In genomic region chr11:67405688-67406339, GRCh38 we compare ENCODE assay signal across 18 cellular contexts. TPM values are rescaled to one million over a fixed set of nuclear protein-coding genes. Genes with fewer than 3 reads are reported as not detected.
DNase-seq lines count a peak whose midpoint lies in the region; ATAC-seq, FAIRE-seq and TF ChIP-seq lines count a peak whose summit lies in the region.
"Had no signal": no experiment of that assay in that cellular context is flagged by ENCODE, and none has a peak within 500 bp of the region (broad histone marks: within the 10 kb centered on the region; RNA-seq: fewer than 3 reads in every experiment).

No MANE protein-coding gene starts in this region.

- no peak for TF ChIP-seq POLR2A in HepG2 (IDR thresholded peaks at IDR 0.05; ENCODE audit: insufficient read depth in 1 of 2, low read depth in 2 of 2, low read length in 2 of 2)

- POLR2A ChIA-PET in HepG2 (lab: Yijun Ruan, JAX) = interaction anchor here (6.2 kb wide), 1 partner anchor 14 kb away, joined by 78 read pairs; no protein-coding TSS in a partner anchor

- no CpG with 5 or more reads among the region's 9 CpGs for WGBS in HepG2 (ENCODE audit: low lambda C conversion rate)
- 92 to 98% methylated on average over 5 to 9 of the region's 9 CpGs for WGBS in endodermal cell (ENCODE audit: insufficient coverage in 1 of 2, insufficient read length in 1 of 2), 2 experiments

- BruUV-seq in HepG2 (replicated peaks; lab: Mats Ljungman, UMichigan) = no TSS peak

- TF ChIP-seq RAD21 in HepG2 (CRISPR knock-in tag; IDR thresholded peaks at IDR 0.05) = no peak

- H3K9me3 Mint-ChIP-seq in activated naive CD4-positive, alpha-beta T cell treated with anti-CD3 and anti-CD28 coated beads, Interleukin-2, amount 10 ng/mL, durations not matched to agents 7 days and 5 days = no peaks in the 10 kb centered on the region
- H3K9me3 Mint-ChIP-seq in activated T-helper 1 cell treated with anti-CD3 and anti-CD28 coated beads, Interleukin-12 subunit alpha, Interleukin-12 subunit beta, Interleukin-2, Interleukin-4 antibody, amounts not matched to agents 30 ng/mL and 10 ng/mL and 1 ng/mL, durations not matched to agents 14 hours and 24 hours and 36 hours = no peaks in the 10 kb centered on the region
- no peaks in the 10 kb centered on the region for H3K9me3 Mint-ChIP-seq in endodermal cell

- H3K36me3 ChIP-seq in HepG2 (replicated peaks in 1 of 2; ENCODE audit: control insufficient read depth in 1 of 2, insufficient read depth in 2 of 2, low read length in 2 of 2) (no peaks in the 10 kb centered on the region), endodermal cell (ENCODE audit: control insufficient read depth, insufficient read depth, low read length) (no peaks in the 10 kb centered on the region)

- H3K36me3 Mint-ChIP-seq in activated naive CD4-positive, alpha-beta T cell treated with anti-CD3 and anti-CD28 coated beads, Interleukin-2, amount 10 ng/mL, durations not matched to agents 7 days and 5 days = peaks cover 61% of the 10 kb centered on the region
- H3K36me3 Mint-ChIP-seq in activated T-helper 1 cell treated with anti-CD3 and anti-CD28 coated beads, Interleukin-12 subunit alpha, Interleukin-12 subunit beta, Interleukin-2, Interleukin-4 antibody, amounts not matched to agents 30 ng/mL and 10 ng/mL and 1 ng/mL, durations not matched to agents 14 hours and 24 hours and 36 hours (ENCODE audit: low read depth) = peaks cover 32% of the 10 kb centered on the region
- H3K36me3 Mint-ChIP-seq in endodermal cell (ENCODE audit: low read depth) = no peaks in the 10 kb centered on the region

- ATAC-seq in HepG2 (no peak), HG03457 (IDR thresholded peaks at IDR 0.05; ENCODE audit: unreplicated experiment) (no peak)

- no peak overlapping the region for H2AFZ ChIP-seq in HepG2 (ENCODE audit: low read length)

- H3K79me2 ChIP-seq in HepG2 (ENCODE audit: insufficient read depth, low read length) = peaks cover 5% of the 10 kb centered on the region

- H3K27me3 ChIP-seq in HepG2 (ENCODE audit: control insufficient read depth in 1 of 2, insufficient read depth in 2 of 2, low read length in 2 of 2) = peaks cover 2 to 7% of the 10 kb centered on the region in 2 experiments; a peak in 1 of 5 replicates
- H3K27me3 ChIP-seq in endodermal cell (ENCODE audit: control insufficient read depth, insufficient read depth, low read length, poor library complexity, severe bottlenecking) = no peaks in the 10 kb centered on the region
- H3K27me3 ChIP-seq: testis had no signal

- DNase-seq in activated naive CD4-positive, alpha-beta T cell treated with anti-CD3 and anti-CD28 coated beads, Interleukin-2, amount 10 ng/mL, durations not matched to agents 7 days and 5 days = no peak
- DNase-seq in activated naive CD4-positive, alpha-beta T cell treated with anti-CD3 and anti-CD28 coated beads, Interleukin-2, amount 50 U/mL, for 16 hours = no peak
- no peak for DNase-seq in activated T-helper 1 cell treated with anti-CD3 and anti-CD28 coated beads, Interleukin-12 subunit alpha, Interleukin-12 subunit beta, Interleukin-2, Interleukin-4 antibody, amounts not matched to agents 30 ng/mL and 10 ng/mL and 1 ng/mL, durations not matched to agents 14 hours and 24 hours and 36 hours (ENCODE audit: low spot score)
- DNase-seq in HepG2 (ENCODE audit: low spot score) = no peak
- DNase-seq in glomerular visceral epithelial cell (ENCODE audit: extremely low spot score) = no peak
- no peak for DNase-seq in endodermal cell
- no peak for DNase-seq in hypothalamus (lab: John Stamatoyannopoulos, UW)
- DNase-seq: DMS79; effector CD4-positive, alpha-beta T cell; mesendoderm; NCI-H2107; Right ventricle myocardium superior; small intestine; testis had no signal

- peak overlapping the region; percentile 96 for H3K4me3 Mint-ChIP-seq in activated naive CD4-positive, alpha-beta T cell treated with anti-CD3 and anti-CD28 coated beads, Interleukin-2, amount 10 ng/mL, durations not matched to agents 7 days and 5 days
- peak overlapping the region; percentile 88 for H3K4me3 Mint-ChIP-seq in activated T-helper 1 cell treated with anti-CD3 and anti-CD28 coated beads, Interleukin-12 subunit alpha, Interleukin-12 subunit beta, Interleukin-2, Interleukin-4 antibody, amounts not matched to agents 30 ng/mL and 10 ng/mL and 1 ng/mL, durations not matched to agents 14 hours and 24 hours and 36 hours
- no peak overlapping the region for H3K4me3 Mint-ChIP-seq in endodermal cell

- no peak for FAIRE-seq in HepG2 (lab: Jason Lieb, UNC)
- FAIRE-seq: small intestine had no signal

- in situ Hi-C loops in HepG2 (cut with HindIII; ENCODE audit: extremely low pct_ligation_motif_present, low pct_unique_long_range_greater_than_20kb) = no loop called here

- H3K4me1 Mint-ChIP-seq in activated naive CD4-positive, alpha-beta T cell treated with anti-CD3 and anti-CD28 coated beads, Interleukin-2, amount 10 ng/mL, durations not matched to agents 7 days and 5 days = peaks cover 74% of the 10 kb centered on the region
- peaks cover 56% of the 10 kb centered on the region for H3K4me1 Mint-ChIP-seq in activated T-helper 1 cell treated with anti-CD3 and anti-CD28 coated beads, Interleukin-12 subunit alpha, Interleukin-12 subunit beta, Interleukin-2, Interleukin-4 antibody, amounts not matched to agents 30 ng/mL and 10 ng/mL and 1 ng/mL, durations not matched to agents 14 hours and 24 hours and 36 hours (ENCODE audit: low read depth)
- peaks cover under 1% of the 10 kb centered on the region for H3K4me1 Mint-ChIP-seq in endodermal cell

- intact Hi-C loops in activated T-helper 1 cell treated with anti-CD3 and anti-CD28 coated beads, Interleukin-12 subunit alpha, Interleukin-12 subunit beta, Interleukin-2, Interleukin-4 antibody, amounts not matched to agents 30 ng/mL and 10 ng/mL and 1 ng/mL, durations not matched to agents 14 hours and 24 hours and 36 hours (cut with micrococcal nuclease) = loop anchor here (5.0 to 10.0 kb wide), 3 partner anchors 199 to 1551 kb away; partner anchors contain the start of genes CFL1, CHKA and NDUFV1
- intact Hi-C loops in HepG2 (cut with micrococcal nuclease; ENCODE audit: unreplicated experiment) = no loop called here

- peak overlapping the region; percentile 98 for H3K27ac Mint-ChIP-seq in activated naive CD4-positive, alpha-beta T cell treated with anti-CD3 and anti-CD28 coated beads, Interleukin-2, amount 10 ng/mL, durations not matched to agents 7 days and 5 days
- H3K27ac Mint-ChIP-seq in activated T-helper 1 cell treated with anti-CD3 and anti-CD28 coated beads, Interleukin-12 subunit alpha, Interleukin-12 subunit beta, Interleukin-2, Interleukin-4 antibody, amounts not matched to agents 30 ng/mL and 10 ng/mL and 1 ng/mL, durations not matched to agents 14 hours and 24 hours and 36 hours = peak overlapping the region; percentile 92
- H3K27ac Mint-ChIP-seq in endodermal cell = no peak overlapping the region

- H3K9ac ChIP-seq in HepG2 (ENCODE audit: insufficient read depth, low read depth, low read length) (no peak overlapping the region), endodermal cell (ENCODE audit: extremely low read depth, low read length, poor library complexity, severe bottlenecking) (no peak overlapping the region)

- no peak overlapping the region for H3K4me3 ChIP-seq in HepG2 (replicated peaks in 1 of 3; ENCODE audit: insufficient read depth in 1 of 3, low read depth in 2 of 3, low read length in 3 of 3)
- no peak overlapping the region for H3K4me3 ChIP-seq in endodermal cell (ENCODE audit: low read length)
- H3K4me3 ChIP-seq: testis had no signal

- no peaks in the 10 kb centered on the region for H3K27me3 Mint-ChIP-seq in activated naive CD4-positive, alpha-beta T cell treated with anti-CD3 and anti-CD28 coated beads, Interleukin-2, amount 10 ng/mL, durations not matched to agents 7 days and 5 days
- no peaks in the 10 kb centered on the region for H3K27me3 Mint-ChIP-seq in activated T-helper 1 cell treated with anti-CD3 and anti-CD28 coated beads, Interleukin-12 subunit alpha, Interleukin-12 subunit beta, Interleukin-2, Interleukin-4 antibody, amounts not matched to agents 30 ng/mL and 10 ng/mL and 1 ng/mL, durations not matched to agents 14 hours and 24 hours and 36 hours (ENCODE audit: insufficient read depth)
- peaks cover 5% of the 10 kb centered on the region for H3K27me3 Mint-ChIP-seq in endodermal cell (ENCODE audit: insufficient read depth)

- no peak overlapping the region for H3K4me2 ChIP-seq in HepG2 (ENCODE audit: low read depth, low read length)

- TF ChIP-seq CTCF in HepG2 (CRISPR knock-in tag; IDR thresholded peaks at IDR 0.05) (no peak), endodermal cell (conservative IDR thresholded peaks at IDR 0.05) (no peak)

- H4K20me1 ChIP-seq in HepG2 (ENCODE audit: insufficient read depth, low read length) = no peaks in the 10 kb centered on the region

- H3K9me3 ChIP-seq in HepG2 (ENCODE audit: low read length) (no peaks in the 10 kb centered on the region), endodermal cell (ENCODE audit: control insufficient read depth, low read length) (no peaks in the 10 kb centered on the region)
- H3K9me3 ChIP-seq: testis had no signal

- H3K4me1 ChIP-seq in HepG2 (ENCODE audit: insufficient read depth, low read length) (peaks cover 61% of the 10 kb centered on the region), endodermal cell (ENCODE audit: control insufficient read depth, insufficient read depth, low read length) (peaks cover 8% of the 10 kb centered on the region)

- CTCF ChIA-PET in activated naive CD4-positive, alpha-beta T cell treated with anti-CD3 and anti-CD28 coated beads, Interleukin-2, amount 10 ng/mL, durations not matched to agents 7 days and 5 days (lab: Charles Lee) = no interaction called here
- CTCF ChIA-PET in HepG2 (lab: Yijun Ruan, JAX; ENCODE audit: low intra/inter-chr PET ratio, low total read pairs) = no interaction called here

- no peak overlapping the region for H3K27ac ChIP-seq in HepG2 (ENCODE audit: extremely low read length, insufficient read depth, low read length)
- H3K27ac ChIP-seq in endodermal cell (ENCODE audit: low read depth, low read length) = no peak overlapping the region
- H3K27ac ChIP-seq: testis had no signal

- TF ChIP-seq EP300 in HepG2 (IDR thresholded peaks at IDR 0.05; ENCODE audit: low read depth in 2 of 2, low read length in 2 of 2) (no peak), HepG2 (CRISPR knock-in tag; IDR thresholded peaks at IDR 0.05; ENCODE audit: borderline replicate concordance) (no peak)

RNA-seq across cellular contexts. Expression of gene TBC1D10C, which starts 1.9 kb away (rescaled TPM):
- total RNA-seq in activated T-helper 1 cell treated with anti-CD3 and anti-CD28 coated beads, Interleukin-12 subunit alpha, Interleukin-12 subunit beta, Interleukin-2, Interleukin-4 antibody, amounts not matched to agents 30 ng/mL and 10 ng/mL and 1 ng/mL, durations not matched to agents 14 hours and 24 hours and 36 hours = 131 and 135 TPM in 2 replicates
- total RNA-seq in HepG2 (2016; rRNA removed; fragmentation: Illumina TruSeq; extraction: Trizol) = 0.81 and 1.0 TPM in 2 replicates
- total RNA-seq in HepG2 (2016; cell fraction: cytosol; rRNA removed; fragmentation: Illumina TruSeq; extraction: Trizol; ENCODE audit: low read depth) = 0.44 and 0.81 TPM in 2 replicates
- 0.92 and 1.1 TPM in 2 replicates for total RNA-seq in HepG2 (2016; cell fraction: insoluble cytoplasmic fraction; rRNA removed; fragmentation: Illumina TruSeq; extraction: Trizol)
- total RNA-seq in HepG2 (2016; cell fraction: membrane; rRNA removed; fragmentation: Illumina TruSeq; extraction: Trizol) = 0.45 and 0.59 TPM in 2 replicates
- total RNA-seq in HepG2 (2016; cell fraction: nucleus; rRNA removed; fragmentation: Illumina TruSeq; extraction: Trizol) = 0.50 and 0.84 TPM in 2 replicates
- polyA plus RNA-seq in HepG2 (2011; rRNA removed) = 1.8 and 2.8 TPM in 2 replicates
- 1.3 and 2.7 TPM in 2 replicates for polyA plus RNA-seq in HepG2 (2011; cell fraction: cytosol; rRNA removed)
- polyA plus RNA-seq in HepG2 (2011; cell fraction: nucleus; rRNA removed) = 26.5 and 39.6 TPM in 2 replicates
- polyA plus RNA-seq in HepG2 (2012) = 0.97 and 2.1 TPM in 2 replicates
- 0.19 and 0.28 TPM in 2 replicates for polyA plus RNA-seq in HepG2 (2016; cell fraction: cytosol; fragmentation: Illumina TruSeq; extraction: Trizol; ENCODE audit: low read depth)
- 0.60 and 1.1 TPM in 2 replicates for polyA plus RNA-seq in HepG2 (2016; cell fraction: insoluble cytoplasmic fraction; fragmentation: Illumina TruSeq; extraction: Trizol; ENCODE audit: low read depth)
- polyA plus RNA-seq in HepG2 (2016; cell fraction: membrane; fragmentation: Illumina TruSeq; extraction: Trizol; ENCODE audit: low read depth) = 0.57 and 0.73 TPM in 2 replicates
- 2.9 and 3.4 TPM in 2 replicates for polyA plus RNA-seq in HepG2 (2016; cell fraction: nucleus; fragmentation: Illumina TruSeq; extraction: Trizol; ENCODE audit: insufficient read depth, low read depth)
- 2.2 TPM in 1 of 2 replicates, not detected in the other for polyA minus RNA-seq in HepG2 (2011; rRNA and poly(A)+ RNA removed; ENCODE audit: low replicate concordance)
- 0.59 and 0.88 TPM in 2 replicates for polyA minus RNA-seq in HepG2 (2011; cell fraction: cytosol; rRNA and poly(A)+ RNA removed)
- 2.3 and 3.4 TPM in 2 replicates for polyA minus RNA-seq in HepG2 (2011; cell fraction: nucleus; rRNA and poly(A)+ RNA removed)
- total RNA-seq in endodermal cell = under 1 TPM in 1 of 2 donors, not detected in 1; 0.20 TPM
- polyA plus RNA-seq in endodermal cell (2013, experiment 1 of 2) = 0.89 TPM
- 0.91 TPM for polyA plus RNA-seq in endodermal cell (2013, experiment 2 of 2)
- total RNA-seq: fibroblast of villous mesenchyme, osteocyte had no signal

RNA-seq across cellular contexts. Expression of gene PPP1CA, which starts 4.2 kb away (rescaled TPM):
- 260 and 263 TPM in 2 replicates for total RNA-seq in activated T-helper 1 cell treated with anti-CD3 and anti-CD28 coated beads, Interleukin-12 subunit alpha, Interleukin-12 subunit beta, Interleukin-2, Interleukin-4 antibody, amounts not matched to agents 30 ng/mL and 10 ng/mL and 1 ng/mL, durations not matched to agents 14 hours and 24 hours and 36 hours
- total RNA-seq in HepG2 (2016; rRNA removed; fragmentation: Illumina TruSeq; extraction: Trizol) = 170 and 188 TPM in 2 replicates
- total RNA-seq in HepG2 (2016; cell fraction: cytosol; rRNA removed; fragmentation: Illumina TruSeq; extraction: Trizol; ENCODE audit: low read depth) = 49.0 and 62.5 TPM in 2 replicates
- 171 and 181 TPM in 2 replicates for total RNA-seq in HepG2 (2016; cell fraction: insoluble cytoplasmic fraction; rRNA removed; fragmentation: Illumina TruSeq; extraction: Trizol)
- 78.0 and 95.5 TPM in 2 replicates for total RNA-seq in HepG2 (2016; cell fraction: membrane; rRNA removed; fragmentation: Illumina TruSeq; extraction: Trizol)
- 66.5 and 72.2 TPM in 2 replicates for total RNA-seq in HepG2 (2016; cell fraction: nucleus; rRNA removed; fragmentation: Illumina TruSeq; extraction: Trizol)
- polyA plus RNA-seq in HepG2 (2011; rRNA removed) = 149 and 173 TPM in 2 replicates
- polyA plus RNA-seq in HepG2 (2011; cell fraction: cytosol; rRNA removed) = 212 and 274 TPM in 2 replicates
- polyA plus RNA-seq in HepG2 (2011; cell fraction: nucleus; rRNA removed) = 137 and 147 TPM in 2 replicates
- polyA plus RNA-seq in HepG2 (2012) = 91.5 and 93.8 TPM in 2 replicates
- polyA plus RNA-seq in HepG2 (2016; cell fraction: cytosol; fragmentation: Illumina TruSeq; extraction: Trizol; ENCODE audit: low read depth) = 58.1 and 67.4 TPM in 2 replicates
- 192 and 207 TPM in 2 replicates for polyA plus RNA-seq in HepG2 (2016; cell fraction: insoluble cytoplasmic fraction; fragmentation: Illumina TruSeq; extraction: Trizol; ENCODE audit: low read depth)
- 72.5 and 83.6 TPM in 2 replicates for polyA plus RNA-seq in HepG2 (2016; cell fraction: membrane; fragmentation: Illumina TruSeq; extraction: Trizol; ENCODE audit: low read depth)
- polyA plus RNA-seq in HepG2 (2016; cell fraction: nucleus; fragmentation: Illumina TruSeq; extraction: Trizol; ENCODE audit: insufficient read depth, low read depth) = 110 and 123 TPM in 2 replicates
- polyA minus RNA-seq in HepG2 (2011; rRNA and poly(A)+ RNA removed; ENCODE audit: low replicate concordance) = 209 and 295 TPM in 2 replicates
- polyA minus RNA-seq in HepG2 (2011; cell fraction: cytosol; rRNA and poly(A)+ RNA removed) = 83.6 and 84.9 TPM in 2 replicates
- polyA minus RNA-seq in HepG2 (2011; cell fraction: nucleus; rRNA and poly(A)+ RNA removed) = 31.7 and 34.7 TPM in 2 replicates
- 100 to 1,000 TPM; 182 to 212 TPM for total RNA-seq in endodermal cell
- polyA plus RNA-seq in endodermal cell (2013, experiment 1 of 2) = 151 TPM
- polyA plus RNA-seq in endodermal cell (2013, experiment 2 of 2) = 148 TPM

RNA-seq across cellular contexts. Expression of gene CARNS1, which starts 9.7 kb away (rescaled TPM):
- 0.62 and 0.81 TPM in 2 replicates for total RNA-seq in activated T-helper 1 cell treated with anti-CD3 and anti-CD28 coated beads, Interleukin-12 subunit alpha, Interleukin-12 subunit beta, Interleukin-2, Interleukin-4 antibody, amounts not matched to agents 30 ng/mL and 10 ng/mL and 1 ng/mL, durations not matched to agents 14 hours and 24 hours and 36 hours
- not detected in 2 replicates for total RNA-seq in HepG2 (2016; rRNA removed; fragmentation: Illumina TruSeq; extraction: Trizol)
- not detected in 2 replicates for total RNA-seq in HepG2 (2016; cell fraction: cytosol; rRNA removed; fragmentation: Illumina TruSeq; extraction: Trizol; ENCODE audit: low read depth)
- total RNA-seq in HepG2 (2016; cell fraction: insoluble cytoplasmic fraction; rRNA removed; fragmentation: Illumina TruSeq; extraction: Trizol) = not detected in 2 replicates
- total RNA-seq in HepG2 (2016; cell fraction: membrane; rRNA removed; fragmentation: Illumina TruSeq; extraction: Trizol) = not detected in 2 replicates
- total RNA-seq in HepG2 (2016; cell fraction: nucleus; rRNA removed; fragmentation: Illumina TruSeq; extraction: Trizol) = not detected in 2 replicates
- polyA plus RNA-seq in HepG2 (2011; rRNA removed) = 0.01 TPM in 1 of 2 replicates, not detected in the other
- polyA plus RNA-seq in HepG2 (2011; cell fraction: cytosol; rRNA removed) = 0.01 TPM in 1 of 2 replicates, not detected in the other
- not detected in 2 replicates for polyA plus RNA-seq in HepG2 (2011; cell fraction: nucleus; rRNA removed)
- polyA plus RNA-seq in HepG2 (2012) = 0.04 TPM in 1 of 2 replicates, not detected in the other
- polyA plus RNA-seq in HepG2 (2016; cell fraction: cytosol; fragmentation: Illumina TruSeq; extraction: Trizol; ENCODE audit: low read depth) = not detected in 2 replicates
- not detected in 2 replicates for polyA plus RNA-seq in HepG2 (2016; cell fraction: insoluble cytoplasmic fraction; fragmentation: Illumina TruSeq; extraction: Trizol; ENCODE audit: low read depth)
- polyA plus RNA-seq in HepG2 (2016; cell fraction: membrane; fragmentation: Illumina TruSeq; extraction: Trizol; ENCODE audit: low read depth) = not detected in 2 replicates
- polyA plus RNA-seq in HepG2 (2016; cell fraction: nucleus; fragmentation: Illumina TruSeq; extraction: Trizol; ENCODE audit: insufficient read depth, low read depth) = not detected in 2 replicates
- polyA minus RNA-seq in HepG2 (2011; rRNA and poly(A)+ RNA removed; ENCODE audit: low replicate concordance) = 0.05 and 0.12 TPM in 2 replicates
- polyA minus RNA-seq in HepG2 (2011; cell fraction: cytosol; rRNA and poly(A)+ RNA removed) = not detected in 2 replicates
- not detected in 2 replicates for polyA minus RNA-seq in HepG2 (2011; cell fraction: nucleus; rRNA and poly(A)+ RNA removed)
- total RNA-seq in endodermal cell = 1 to 10 TPM; 1.6 to 2.2 TPM
- 0.25 TPM for polyA plus RNA-seq in endodermal cell (2013, experiment 1 of 2)
- polyA plus RNA-seq in endodermal cell (2013, experiment 2 of 2) = 0.17 TPM
- total RNA-seq: fibroblast of villous mesenchyme, HT1080 had no signal

RNA-seq across cellular contexts. Expression of gene RAD9A, which starts 14.0 kb away (rescaled TPM):
- total RNA-seq in activated T-helper 1 cell treated with anti-CD3 and anti-CD28 coated beads, Interleukin-12 subunit alpha, Interleukin-12 subunit beta, Interleukin-2, Interleukin-4 antibody, amounts not matched to agents 30 ng/mL and 10 ng/mL and 1 ng/mL, durations not matched to agents 14 hours and 24 hours and 36 hours = 30.7 and 31.6 TPM in 2 replicates
- total RNA-seq in HepG2 (2016; rRNA removed; fragmentation: Illumina TruSeq; extraction: Trizol) (6.1 and 10.1 TPM in 2 replicates), endodermal cell (10 to 100 TPM; 28.3 to 41.4 TPM)
- 4.1 and 5.9 TPM in 2 replicates for total RNA-seq in HepG2 (2016; cell fraction: cytosol; rRNA removed; fragmentation: Illumina TruSeq; extraction: Trizol; ENCODE audit: low read depth)
- 5.8 and 13.4 TPM in 2 replicates for total RNA-seq in HepG2 (2016; cell fraction: insoluble cytoplasmic fraction; rRNA removed; fragmentation: Illumina TruSeq; extraction: Trizol)
- total RNA-seq in HepG2 (2016; cell fraction: membrane; rRNA removed; fragmentation: Illumina TruSeq; extraction: Trizol) = 4.4 and 5.5 TPM in 2 replicates
- total RNA-seq in HepG2 (2016; cell fraction: nucleus; rRNA removed; fragmentation: Illumina TruSeq; extraction: Trizol) = 14.1 and 16.4 TPM in 2 replicates
- polyA plus RNA-seq in HepG2 (2011; rRNA removed) = 14.7 and 15.7 TPM in 2 replicates
- polyA plus RNA-seq in HepG2 (2011; cell fraction: cytosol; rRNA removed) = 4.4 and 7.5 TPM in 2 replicates
- polyA plus RNA-seq in HepG2 (2011; cell fraction: nucleus; rRNA removed) = 60.6 and 87.4 TPM in 2 replicates
- polyA plus RNA-seq in HepG2 (2012) = 6.9 and 9.5 TPM in 2 replicates
- polyA plus RNA-seq in HepG2 (2016; cell fraction: cytosol; fragmentation: Illumina TruSeq; extraction: Trizol; ENCODE audit: low read depth) = 3.7 and 4.6 TPM in 2 replicates
- 6.4 and 7.5 TPM in 2 replicates for polyA plus RNA-seq in HepG2 (2016; cell fraction: insoluble cytoplasmic fraction; fragmentation: Illumina TruSeq; extraction: Trizol; ENCODE audit: low read depth)
- 4.8 and 5.8 TPM in 2 replicates for polyA plus RNA-seq in HepG2 (2016; cell fraction: membrane; fragmentation: Illumina TruSeq; extraction: Trizol; ENCODE audit: low read depth)
- 61.7 and 63.7 TPM in 2 replicates for polyA plus RNA-seq in HepG2 (2016; cell fraction: nucleus; fragmentation: Illumina TruSeq; extraction: Trizol; ENCODE audit: insufficient read depth, low read depth)
- polyA minus RNA-seq in HepG2 (2011; rRNA and poly(A)+ RNA removed; ENCODE audit: low replicate concordance) = 6.7 and 12.7 TPM in 2 replicates
- 1.9 and 4.6 TPM in 2 replicates for polyA minus RNA-seq in HepG2 (2011; cell fraction: cytosol; rRNA and poly(A)+ RNA removed)
- polyA minus RNA-seq in HepG2 (2011; cell fraction: nucleus; rRNA and poly(A)+ RNA removed) = 11.1 TPM in 2 replicates
- 31.1 TPM for polyA plus RNA-seq in endodermal cell (2013, experiment 1 of 2)
- 31.1 TPM for polyA plus RNA-seq in endodermal cell (2013, experiment 2 of 2)

RNA-seq across cellular contexts. Expression of gene RPS6KB2, which starts 22.5 kb away (rescaled TPM):
- 84.1 and 86.2 TPM in 2 replicates for total RNA-seq in activated T-helper 1 cell treated with anti-CD3 and anti-CD28 coated beads, Interleukin-12 subunit alpha, Interleukin-12 subunit beta, Interleukin-2, Interleukin-4 antibody, amounts not matched to agents 30 ng/mL and 10 ng/mL and 1 ng/mL, durations not matched to agents 14 hours and 24 hours and 36 hours
- total RNA-seq in HepG2 (2016; rRNA removed; fragmentation: Illumina TruSeq; extraction: Trizol) (35.3 and 54.8 TPM in 2 replicates), endodermal cell (10 to 100 TPM; 47.0 to 51.8 TPM)
- total RNA-seq in HepG2 (2016; cell fraction: cytosol; rRNA removed; fragmentation: Illumina TruSeq; extraction: Trizol; ENCODE audit: low read depth) = 168 and 174 TPM in 2 replicates
- 32.3 and 55.5 TPM in 2 replicates for total RNA-seq in HepG2 (2016; cell fraction: insoluble cytoplasmic fraction; rRNA removed; fragmentation: Illumina TruSeq; extraction: Trizol)
- 208 and 210 TPM in 2 replicates for total RNA-seq in HepG2 (2016; cell fraction: membrane; rRNA removed; fragmentation: Illumina TruSeq; extraction: Trizol)
- total RNA-seq in HepG2 (2016; cell fraction: nucleus; rRNA removed; fragmentation: Illumina TruSeq; extraction: Trizol) = 30.9 and 37.1 TPM in 2 replicates
- polyA plus RNA-seq in HepG2 (2011; rRNA removed) = 52.9 and 59.2 TPM in 2 replicates
- 53.5 and 73.0 TPM in 2 replicates for polyA plus RNA-seq in HepG2 (2011; cell fraction: cytosol; rRNA removed)
- polyA plus RNA-seq in HepG2 (2011; cell fraction: nucleus; rRNA removed) = 93.3 and 107 TPM in 2 replicates
- 29.0 and 33.0 TPM in 2 replicates for polyA plus RNA-seq in HepG2 (2012)
- polyA plus RNA-seq in HepG2 (2016; cell fraction: cytosol; fragmentation: Illumina TruSeq; extraction: Trizol; ENCODE audit: low read depth) = 249 TPM in 2 replicates
- polyA plus RNA-seq in HepG2 (2016; cell fraction: insoluble cytoplasmic fraction; fragmentation: Illumina TruSeq; extraction: Trizol; ENCODE audit: low read depth) = 40.0 and 51.3 TPM in 2 replicates
- 229 and 244 TPM in 2 replicates for polyA plus RNA-seq in HepG2 (2016; cell fraction: membrane; fragmentation: Illumina TruSeq; extraction: Trizol; ENCODE audit: low read depth)
- 58.6 and 65.2 TPM in 2 replicates for polyA plus RNA-seq in HepG2 (2016; cell fraction: nucleus; fragmentation: Illumina TruSeq; extraction: Trizol; ENCODE audit: insufficient read depth, low read depth)
- polyA minus RNA-seq in HepG2 (2011; rRNA and poly(A)+ RNA removed; ENCODE audit: low replicate concordance) = 70.8 and 120 TPM in 2 replicates
- 23.5 and 24.7 TPM in 2 replicates for polyA minus RNA-seq in HepG2 (2011; cell fraction: cytosol; rRNA and poly(A)+ RNA removed)
- polyA minus RNA-seq in HepG2 (2011; cell fraction: nucleus; rRNA and poly(A)+ RNA removed) = 27.9 and 33.3 TPM in 2 replicates
- 42.6 TPM for polyA plus RNA-seq in endodermal cell (2013, experiment 1 of 2)
- polyA plus RNA-seq in endodermal cell (2013, experiment 2 of 2) = 37.0 TPM

Comparison
In these comparisons a context has a peak if more than half of its experiments do, and no peak if none do; other contexts are left out.
1. RNA of gene TBC1D10C, which starts 1.9 kb away (total RNA-seq): 131 to 135 TPM in activated T-helper 1 cell treated with anti-CD3 and anti-CD28 coated beads, Interleukin-12 subunit alpha, Interleukin-12 subunit beta, Interleukin-2, Interleukin-4 antibody, amounts not matched to agents 30 ng/mL and 10 ng/mL and 1 ng/mL, durations not matched to agents 14 hours and 24 hours and 36 hours; 0.44 to 1.1 TPM in HepG2 and 0.20 TPM in endodermal cell; every median in the first group is over 10 times any median in the second.